ENCODE assay signal across 18 cellular contexts in genomic region chr1:7847599-7847998, GRCh38. TPM values are rescaled to one million over a fixed set of nuclear protein-coding genes. Genes with fewer than 3 reads are reported as not detected.
DNase-seq lines count a peak whose midpoint lies in the region; ATAC-seq and TF ChIP-seq lines count a peak whose summit lies in the region.
"Had no signal": no experiment of that assay in that cellular context is flagged by ENCODE, and none has a peak within 500 bp of the region (broad histone marks: within the 10 kb centered on the region; RNA-seq: fewer than 3 reads in every experiment).

No MANE protein-coding gene starts in this region.

- CTCF ChIA-PET in AG04450 (lab: Charles Lee), result interaction anchor here (1.9 kb wide), 1 partner anchor 95 kb away, joined by 6 read pairs; no protein-coding TSS in a partner anchor

- TF ChIP-seq CTCF in AG04450 (IDR thresholded peaks at IDR 0.05; ENCODE audit: low read depth, low read length) (no peak), HFF-Myc (IDR thresholded peaks at IDR 0.05; ENCODE audit: low read depth, low read length, missing control alignments) (no peak), astrocyte of the cerebellum (IDR thresholded peaks at IDR 0.05; ENCODE audit: low read depth, low read length, missing control alignments) (no peak), fibroblast of villous mesenchyme (IDR thresholded peaks at IDR 0.05; ENCODE audit: insufficient read depth, low read depth, low read length) (no peak)

- no peak overlapping the region for H3K4me3 ChIP-seq in AG04450 (ENCODE audit: low read depth, low read length)
- H3K4me3 ChIP-seq in HFF-Myc (replicated peaks; ENCODE audit: low read depth, low read length), result no peak overlapping the region
- H3K4me3 ChIP-seq in astrocyte of the cerebellum (ENCODE audit: low read depth, low read length), result no peak overlapping the region
- no peak overlapping the region for H3K4me3 ChIP-seq in fibroblast of villous mesenchyme (ENCODE audit: low read depth, low read length)
- H3K4me3 ChIP-seq: Peyer's patch had no signal

- H3K27me3 ChIP-seq in AG04450 (ENCODE audit: control insufficient read depth, insufficient read depth, low read length), result no peaks in the 10 kb centered on the region
- H3K27me3 ChIP-seq: Peyer's patch had no signal

- POLR2A ChIA-PET in AG04450 (lab: Yijun Ruan, JAX), result no interaction called here

- DNase-seq in AG04450 (ENCODE audit: low read depth, low spot score) (peak; percentile 44), HFF-Myc (ENCODE audit: extremely low read depth, low read depth) (peak; percentile 64), astrocyte of the cerebellum (ENCODE audit: low read depth) (peak; percentile 80), fibroblast of villous mesenchyme (ENCODE audit: low read depth) (peak; percentile 82), HPDE6-E6E7 (ENCODE audit: extremely low spot score) (no peak), kidney tubule cell (ENCODE audit: low spot score) (no peak), HUDEP-2 (lab: John Stamatoyannopoulos, UW; ENCODE audit: unreplicated experiment in 76 of 76) (no peak)
- DNase-seq: activated CD4-positive, alpha-beta memory T cell treated with anti-CD3 and anti-CD28 coated beads, Interleukin-2, amount 10 ng/mL, durations not matched to agents 7 days and 5 days; activated T-cell treated with anti-CD3 and anti-CD28 coated beads, Interleukin-2, amount 50 U/mL, for 48 hours; Caco-2; GDM1; NCI-H1105; NCI-H2171; Peyer's patch; SW 1271 had no signal

- H3K9me3 ChIP-seq in AG04450 (ENCODE audit: control insufficient read depth, insufficient read depth, low read length), result no peaks in the 10 kb centered on the region
- H3K9me3 ChIP-seq: Caco-2, Peyer's patch had no signal

- ATAC-seq in HG03280 (IDR thresholded peaks at IDR 0.05; ENCODE audit: unreplicated experiment), result no peak
- ATAC-seq: HCT116 had no signal

- in situ Hi-C loops in astrocyte of the cerebellum (cut with HindIII; ENCODE audit: low sequenced_read_pairs), result no loop called here

- no peak overlapping the region for H3K27ac ChIP-seq in AG04450 (ENCODE audit: low read depth, low read length)
- H3K27ac ChIP-seq: Peyer's patch had no signal

RNA-seq across cellular contexts. Expression of gene UTS2, which starts 5.3 kb away (rescaled TPM):
- polyA plus RNA-seq in AG04450 (2011; rRNA removed), result 0.06 TPM in 1 of 2 replicates, not detected in the other
- polyA minus RNA-seq in AG04450 (2011; rRNA and poly(A)+ RNA removed), result not detected in 2 replicates
- not detected in 2 replicates for total RNA-seq in fibroblast of villous mesenchyme
- polyA plus RNA-seq: urinary bladder had no signal

Comparison
In these comparisons a context has a peak if more than half of its experiments do, and no peak if none do; other contexts are left out.
1. DNase-seq: peak in AG04450 (single experiment), HFF-Myc (single experiment), astrocyte of the cerebellum (single experiment) and fibroblast of villous mesenchyme (single experiment); none in HPDE6-E6E7 (single experiment), kidney tubule cell (single experiment) and HUDEP-2 (0 of 76).